In the genomic region with DNA sequence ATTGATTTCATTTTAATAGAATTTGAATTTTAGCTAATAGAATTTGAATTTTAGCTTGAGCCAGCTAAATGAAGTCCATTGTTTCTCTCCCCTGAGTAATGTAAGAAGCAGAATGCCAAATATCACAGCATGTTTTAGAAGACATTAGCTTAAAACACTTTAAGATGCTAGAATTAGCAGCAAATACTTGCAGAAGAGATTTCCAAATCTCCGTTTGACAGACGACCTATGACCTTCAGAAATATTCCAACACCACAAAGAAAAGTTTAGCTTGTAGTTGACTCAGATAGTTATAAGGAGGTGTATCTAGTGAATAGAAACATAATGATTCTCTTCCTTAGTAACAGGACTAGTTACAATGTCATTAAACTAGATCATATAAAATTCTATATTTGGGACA, we compare ENCODE assay signal across 25 cellular contexts. TPM values are rescaled to one million over a fixed set of nuclear protein-coding genes. Genes with fewer than 3 reads are reported as not detected.
DNase-seq lines count a peak whose midpoint lies in the region; ATAC-seq and TF ChIP-seq lines count a peak whose summit lies in the region.
"Had no signal": no experiment of that assay in that cellular context is flagged by ENCODE, and none has a peak within 500 bp of the region (broad histone marks: within the 10 kb centered on the region; RNA-seq: fewer than 3 reads in every experiment).

No MANE protein-coding gene starts in this region.

- CTCF ChIA-PET in activated CD8-positive, alpha-beta T cell treated with anti-CD3 and anti-CD28 coated beads, Interleukin-2, amount 10 ng/mL, durations not matched to agents 7 days and 5 days (lab: Charles Lee) = no interaction called here

- ATAC-seq in activated CD4-positive, CD25-positive, alpha-beta regulatory T cell treated with anti-CD3 and anti-CD28 coated beads, Interleukin-2, amount 50 U/mL, for 24 hours = no peak
- ATAC-seq in activated CD8-positive, alpha-beta T cell treated with anti-CD3 and anti-CD28 coated beads, Interleukin-2, amount 10 ng/mL, durations not matched to agents 7 days and 5 days = no peak
- ATAC-seq in GM19035 (IDR thresholded peaks at IDR 0.05; ENCODE audit: unreplicated experiment) = no peak
- ATAC-seq: K562 had no signal

- H3K4me3 Mint-ChIP-seq in activated CD8-positive, alpha-beta T cell treated with anti-CD3 and anti-CD28 coated beads, Interleukin-2, amount 10 ng/mL, durations not matched to agents 7 days and 5 days = no peak overlapping the region
- H3K4me3 Mint-ChIP-seq: CD4-positive, CD25-positive, alpha-beta regulatory T cell; HFFc6 had no signal

- no peaks in the 10 kb centered on the region for H3K9me3 Mint-ChIP-seq in activated CD8-positive, alpha-beta T cell treated with anti-CD3 and anti-CD28 coated beads, Interleukin-2, amount 10 ng/mL, durations not matched to agents 7 days and 5 days (ENCODE audit: insufficient read depth)
- H3K9me3 Mint-ChIP-seq: HFFc6 had no signal

- H3K36me3 Mint-ChIP-seq in activated CD8-positive, alpha-beta T cell treated with anti-CD3 and anti-CD28 coated beads, Interleukin-2, amount 10 ng/mL, durations not matched to agents 7 days and 5 days (ENCODE audit: low read depth) = no peaks in the 10 kb centered on the region
- H3K36me3 Mint-ChIP-seq: CD4-positive, CD25-positive, alpha-beta regulatory T cell had no signal

- H3K4me3 ChIP-seq in cardiac fibroblast (replicated peaks in 1 of 2; ENCODE audit: low read depth in 2 of 2, low read length in 2 of 2) (no peak overlapping the region), fibroblast of pulmonary artery (replicated peaks; ENCODE audit: low read depth, low read length) (no peak overlapping the region)
- H3K4me3 ChIP-seq: K562, PC-9 had no signal

- TF ChIP-seq CTCF in cardiac fibroblast (IDR thresholded peaks at IDR 0.05; ENCODE audit: low read depth, low read length) = no peak
- no peak for TF ChIP-seq CTCF in fibroblast of pulmonary artery (IDR thresholded peaks at IDR 0.05; ENCODE audit: low read length, missing control alignments)

- no peaks in the 10 kb centered on the region for H3K27me3 Mint-ChIP-seq in activated CD8-positive, alpha-beta T cell treated with anti-CD3 and anti-CD28 coated beads, Interleukin-2, amount 10 ng/mL, durations not matched to agents 7 days and 5 days (ENCODE audit: low read depth)
- H3K27me3 Mint-ChIP-seq: CD4-positive, CD25-positive, alpha-beta regulatory T cell had no signal

- H3K27ac Mint-ChIP-seq in activated CD8-positive, alpha-beta T cell treated with anti-CD3 and anti-CD28 coated beads, Interleukin-2, amount 10 ng/mL, durations not matched to agents 7 days and 5 days = no peak overlapping the region
- H3K27ac Mint-ChIP-seq: CD4-positive, CD25-positive, alpha-beta regulatory T cell; HFFc6 had no signal

- POLR2A ChIA-PET in activated CD8-positive, alpha-beta T cell treated with anti-CD3 and anti-CD28 coated beads, Interleukin-2, amount 10 ng/mL, durations not matched to agents 7 days and 5 days (lab: Charles Lee) = no interaction called here

- H3K4me1 Mint-ChIP-seq in activated CD8-positive, alpha-beta T cell treated with anti-CD3 and anti-CD28 coated beads, Interleukin-2, amount 10 ng/mL, durations not matched to agents 7 days and 5 days (ENCODE audit: low read depth) = no peaks in the 10 kb centered on the region
- H3K4me1 Mint-ChIP-seq: CD4-positive, CD25-positive, alpha-beta regulatory T cell had no signal

- DNase-seq in HCEC 1CT (peak; percentile 36), cardiac fibroblast (ENCODE audit: low read depth in 2 of 2) (peak; percentile 35 to 44), fibroblast of pulmonary artery (ENCODE audit: low read depth) (peak; percentile 21)
- no peak for DNase-seq in activated CD8-positive, alpha-beta T cell treated with anti-CD3 and anti-CD28 coated beads, Interleukin-2, amount 10 ng/mL, durations not matched to agents 7 days and 5 days
- no peak for DNase-seq in activated CD4-positive, CD25-positive, alpha-beta regulatory T cell treated with anti-CD3 and anti-CD28 coated beads, Interleukin-2, amount 50 U/mL, for 72 hours
- DNase-seq: Caco-2; CD4-positive, CD25-positive, alpha-beta regulatory T cell; DMS 273 treated with DMSO at 0.1 percent for 48 hours; DND-41; H7; HFFc6; NCI-H1105; NCI-H146; NCI-H2029; NCI-H2227 treated with DMSO at 0.1 percent for 48 hours; NCI-H510A treated with DMSO at 0.1 percent for 48 hours; NCI-H748 treated with DMSO at 0.1 percent for 48 hours; PC-9; RPMI8226; SHP77 had no signal

RNA-seq across cellular contexts. Expression of gene MYF6, which starts 51.7 kb away (rescaled TPM):
- not detected for total RNA-seq in activated CD8-positive, alpha-beta T cell treated with anti-CD3 and anti-CD28 coated beads, Interleukin-2, amount 10 ng/mL, durations not matched to agents 7 days and 5 days
- total RNA-seq: A673; Caco-2; CD4-positive, CD25-positive, alpha-beta regulatory T cell; G401; H7; HFFc6; K562; PC-9 had no signal

Comparison
In these comparisons a context has a peak if more than half of its experiments do, and no peak if none do; other contexts are left out.
1. DNase-seq: peak in HCEC 1CT (single experiment), cardiac fibroblast (2 of 2) and fibroblast of pulmonary artery (single experiment); none in activated CD8-positive, alpha-beta T cell treated with anti-CD3 and anti-CD28 coated beads, Interleukin-2, amount 10 ng/mL, durations not matched to agents 7 days and 5 days (single experiment) and activated CD4-positive, CD25-positive, alpha-beta regulatory T cell treated with anti-CD3 and anti-CD28 coated beads, Interleukin-2, amount 50 U/mL, for 72 hours (single experiment).